Comparison of ENCODE assay signal across 2 cellular contexts in genomic region chr9:93496285-93496684, GRCh38.
TF ChIP-seq lines count a peak whose summit lies in the region.

No MANE protein-coding gene starts in this region.

TF ChIP-seq in neural cell, 6 proteins besides CTCF, POLR2A, EP300 and RAD21:
- TF ChIP-seq POLR2AphosphoS5 (IDR thresholded peaks at IDR 0.05) (peak; percentile 55), SMC3 (conservative IDR thresholded peaks at IDR 0.05; ENCODE audit: poor library complexity) (no peak), MXI1 (conservative IDR thresholded peaks at IDR 0.05; ENCODE audit: poor library complexity, severe bottlenecking) (no peak)

TF ChIP-seq in GM23338, 12 proteins besides CTCF, POLR2A, EP300 and RAD21:
- TF ChIP-seq CREB1 (CRISPR knock-in tag; IDR thresholded peaks at IDR 0.05; ENCODE audit: low read depth): no peak
- TF ChIP-seq POLR2AphosphoS5 (IDR thresholded peaks at IDR 0.05; ENCODE audit: low read depth): no peak
- TF ChIP-seq ETS1 (IDR thresholded peaks at IDR 0.05): no peak
- TF ChIP-seq REST (IDR thresholded peaks at IDR 0.05; ENCODE audit: unreplicated experiment): no peak
- TF ChIP-seq STAT1 (IDR thresholded peaks at IDR 0.05; ENCODE audit: unreplicated experiment): no peak
- TF ChIP-seq NANOG (IDR thresholded peaks at IDR 0.05; ENCODE audit: borderline replicate concordance): no peak
- TF ChIP-seq EZH2 (IDR thresholded peaks at IDR 0.05; ENCODE audit: low read depth, unreplicated experiment): no peak
- no peak for TF ChIP-seq ZNF114 (CRISPR knock-in tag; IDR thresholded peaks at IDR 0.05)
- no peak for TF ChIP-seq ZNF462 (CRISPR knock-in tag; IDR thresholded peaks at IDR 0.05)
- no peak for TF ChIP-seq JUNB (IDR thresholded peaks at IDR 0.05; ENCODE audit: unreplicated experiment)
- no peak for TF ChIP-seq EZH2phosphoT487 (IDR thresholded peaks at IDR 0.05; ENCODE audit: unreplicated experiment)
- TF ChIP-seq ZNF331 (CRISPR knock-in tag; IDR thresholded peaks at IDR 0.05; ENCODE audit: low read depth): no peak
TF ChIP-seq in GM23338: peak in this region for 0.
